Comparison of ENCODE assay signal across 8 cellular contexts in genomic region chr14:73850940-73851339, GRCh38. TPM values are rescaled to one million over a fixed set of nuclear protein-coding genes. Genes with fewer than 3 reads are reported as not detected.
DNase-seq lines count a peak whose midpoint lies in the region; ATAC-seq and TF ChIP-seq lines count a peak whose summit lies in the region.

No MANE protein-coding gene starts in this region.

- no peak for TF ChIP-seq POLR2A in spleen (IDR thresholded peaks at IDR 0.05)

- peak overlapping the region; percentile 49 to 82 (median 62) for H3K4me3 ChIP-seq in heart right ventricle
- H3K4me3 ChIP-seq in iPS-20b (ENCODE audit: low read length), result peak overlapping the region; percentile 91
- H3K4me3 ChIP-seq in spleen, result peak overlapping the region in 6 of 8 donors; percentile 46 to 74 (median 54)

- H3K27me3 Mint-ChIP-seq in activated T-helper 17 cell treated with anti-CD3 and anti-CD28 coated beads, Interleukin-2, amount 50 U/mL, for 72 hours, result peaks cover 3% of the 10 kb centered on the region

- DNase-seq in heart right ventricle (no peak), Right ventricle myocardium inferior (ENCODE audit: missing footprints) (no peak), spleen (no peak), NOMO-1 treated with dmso at 0.1 percent for 144 hours (lab: John Stamatoyannopoulos, UW; ENCODE audit: unreplicated experiment) (no peak), mesenteric fat pad (ENCODE audit: low spot score) (no peak)

- peaks cover 4 to 17% (median 15%) of the 10 kb centered on the region in 9 donors for H3K4me1 ChIP-seq in heart right ventricle
- peaks cover 8% of the 10 kb centered on the region; the same call in 1 of the 2 replicates for H3K4me1 ChIP-seq in iPS-20b (ENCODE audit: insufficient read depth, low read length)
- peaks cover 0 to 24% (median 16%) of the 10 kb centered on the region in 6 donors for H3K4me1 ChIP-seq in spleen

- TF ChIP-seq CTCF in heart right ventricle (IDR thresholded peaks at IDR 0.05), result no peak
- TF ChIP-seq CTCF in spleen (IDR thresholded peaks at IDR 0.05 in 8 of 11, conservative IDR thresholded peaks at IDR 0.05 in 3 of 11), result no peak

- H3K27ac Mint-ChIP-seq in activated T-helper 17 cell treated with anti-CD3 and anti-CD28 coated beads, Interleukin-2, amount 50 U/mL, for 72 hours, result peak overlapping the region; percentile 99

- H3K27me3 ChIP-seq in heart right ventricle (no peaks in the 10 kb centered on the region), iPS-20b (ENCODE audit: insufficient read depth, low read length) (no peaks in the 10 kb centered on the region), spleen (replicated peaks in 1 of 7) (no peaks in the 10 kb centered on the region)

- peak overlapping the region; percentile 95 for H3K4me3 Mint-ChIP-seq in activated T-helper 17 cell treated with anti-CD3 and anti-CD28 coated beads, Interleukin-2, amount 50 U/mL, for 72 hours

- peak overlapping the region; percentile 76 to 97 (median 93) for H3K27ac ChIP-seq in heart right ventricle
- peak overlapping the region; percentile 84 for H3K27ac ChIP-seq in iPS-20b (ENCODE audit: low read length)
- H3K27ac ChIP-seq in spleen, result peak overlapping the region; percentile 77 to 93 (median 90)

- peak overlapping the region; percentile 96 for H3K9ac ChIP-seq in iPS-20b (ENCODE audit: low read depth, low read length)

- ATAC-seq in heart right ventricle (no peak), Right ventricle myocardium inferior (no peak), GM18517 (IDR thresholded peaks at IDR 0.05; ENCODE audit: unreplicated experiment) (no peak)
- no peak for ATAC-seq in activated T-helper 17 cell treated with anti-CD3 and anti-CD28 coated beads, Interleukin-2, amount 50 U/mL, for 72 hours (replicated peaks)

- WGBS in heart right ventricle, 2 donors, result 43 to 46% methylated on average over 3 of the region's 3 CpGs
- 55 to 74% (median 70%) methylated on average over 3 of the region's 3 CpGs for WGBS in spleen, 5 donors

- H3K36me3 Mint-ChIP-seq in activated T-helper 17 cell treated with anti-CD3 and anti-CD28 coated beads, Interleukin-2, amount 50 U/mL, for 72 hours (ENCODE audit: low read depth), result peaks cover 12% of the 10 kb centered on the region

- intact Hi-C loops in heart right ventricle (cut with DNase I) (loop anchor here in 2 of 10 donors (5.0 kb wide), 1 partner anchor 36 kb away; the partner anchor contains the start of gene ZNF410 (in 2 of the 2)), Right ventricle myocardium inferior (cut with DNase I) (loop anchor here (2.0 to 10.0 kb wide), 2 partner anchors 36 to 206 kb away; partner anchors contain the start of genes DNAL1 and ZNF410), spleen (cut with DNase I; ENCODE audit: low total_unique reads) (no loop called here)

- no peaks in the 10 kb centered on the region for H3K9me3 Mint-ChIP-seq in activated T-helper 17 cell treated with anti-CD3 and anti-CD28 coated beads, Interleukin-2, amount 50 U/mL, for 72 hours

- H3K9me3 ChIP-seq in heart right ventricle (peaks cover 0 to 5% (median 0%) of the 10 kb centered on the region in 11 donors), iPS-20b (ENCODE audit: insufficient read depth, low read depth, low read length) (no peaks in the 10 kb centered on the region), spleen (peaks cover 0 to 3% (median 0%) of the 10 kb centered on the region in 8 donors)

- H3K4me1 Mint-ChIP-seq in activated T-helper 17 cell treated with anti-CD3 and anti-CD28 coated beads, Interleukin-2, amount 50 U/mL, for 72 hours, result peaks cover 6% of the 10 kb centered on the region

- H3K36me3 ChIP-seq in heart right ventricle, result peaks cover 0 to 4% (median 0%) of the 10 kb centered on the region in 9 donors
- H3K36me3 ChIP-seq in iPS-20b (ENCODE audit: insufficient read depth, low read depth, low read length), result peaks cover 7% of the 10 kb centered on the region; the same call in 1 of the 2 replicates
- no peaks in the 10 kb centered on the region for H3K36me3 ChIP-seq in spleen

RNA-seq across cellular contexts. Expression of gene PTGR2, which starts 0.7 kb away (rescaled TPM):
- 10 to 100 TPM; 24.8 to 48.7 (median 36.7) TPM for total RNA-seq in heart right ventricle
- 10 to 100 TPM in 1 of 2 donors, 1 to 10 TPM in 1; 9.5 to 21.7 TPM for polyA plus RNA-seq in heart right ventricle
- total RNA-seq in Right ventricle myocardium inferior, result 32.8 TPM
- total RNA-seq in activated T-helper 17 cell treated with anti-CD3 and anti-CD28 coated beads, Interleukin-2, amount 50 U/mL, for 72 hours, result 10 to 100 TPM in 1 of 2 donors, 1 to 10 TPM in 1; 4.1 to 10.3 TPM
- 1 to 10 TPM; 3.4 to 8.6 (median 6.3) TPM for total RNA-seq in spleen
- polyA plus RNA-seq in spleen, result 1 to 10 TPM; 2.2 to 3.6 (median 3.3) TPM
- 7.3 TPM for total RNA-seq in mesenteric fat pad

RNA-seq across cellular contexts. Expression of gene ZNF410, which starts 35.7 kb away (rescaled TPM):
- total RNA-seq in heart right ventricle (10 to 100 TPM; 15.3 to 23.7 (median 18.8) TPM), Right ventricle myocardium inferior (16.0 TPM), spleen (10 to 100 TPM; 41.2 to 52.7 (median 48.5) TPM), mesenteric fat pad (51.1 TPM)
- polyA plus RNA-seq in heart right ventricle (10 to 100 TPM; 21.0 to 24.6 TPM), spleen (10 to 100 TPM; 28.0 to 36.8 (median 28.8) TPM)
- total RNA-seq in activated T-helper 17 cell treated with anti-CD3 and anti-CD28 coated beads, Interleukin-2, amount 50 U/mL, for 72 hours, result 10 to 100 TPM; 60.5 to 63.1 TPM
